Comparison of ENCODE assay signal across 7 cellular contexts in genomic region chr14:65336191-65336591, GRCh38.
A peak's percentile ranks its signal among the peaks of the same experiment; 100 is the strongest.
DNase-seq lines count a peak whose midpoint lies in the region; ATAC-seq and TF ChIP-seq lines count a peak whose summit lies in the region.

No MANE protein-coding gene starts in this region.

- no peak for TF ChIP-seq CTCF in colonic mucosa (IDR thresholded peaks at IDR 0.05)

- ATAC-seq in GM21390 (IDR thresholded peaks at IDR 0.05; ENCODE audit: unreplicated experiment) (peak; percentile 66), GM18517 (IDR thresholded peaks at IDR 0.05; ENCODE audit: unreplicated experiment) (no peak), GM21381 (IDR thresholded peaks at IDR 0.05; ENCODE audit: unreplicated experiment) (no peak)

- intact Hi-C loops in colonic mucosa (cut with DNase I) = no loop called here

- H3K27ac ChIP-seq in colonic mucosa = peak overlapping the region; percentile 73

- no peak overlapping the region for H3K4me3 ChIP-seq in colonic mucosa

- H3K9me3 ChIP-seq in colonic mucosa = no peaks in the 10 kb centered on the region

- no peaks in the 10 kb centered on the region for H3K36me3 ChIP-seq in colonic mucosa

- no peak overlapping the region for H3K9ac ChIP-seq in colonic mucosa (ENCODE audit: low read depth in 2 of 2, low read length in 2 of 2)

- peaks cover 17% of the 10 kb centered on the region for H3K4me1 ChIP-seq in colonic mucosa

- no peaks in the 10 kb centered on the region for H3K27me3 ChIP-seq in colonic mucosa

- DNase-seq in OCI-M1 (lab: John Stamatoyannopoulos, UW) = peak; percentile 15
- no peak for DNase-seq in colonic mucosa
- peak; percentile 33 to 43 for DNase-seq in stimulated activated CD8-positive, alpha-beta memory T cell treated with anti-CD3 and anti-CD28 coated beads, Interleukin-7, amount 100 ng/mL, for 4 hours (ENCODE audit: low read depth in 2 of 2)
- no peak for DNase-seq in A172 (ENCODE audit: low spot score)

Comparison
In these comparisons a context has a peak if more than half of its experiments do, and no peak if none do; other contexts are left out.
1. DNase-seq: peak in OCI-M1 (single experiment) and stimulated activated CD8-positive, alpha-beta memory T cell treated with anti-CD3 and anti-CD28 coated beads, Interleukin-7, amount 100 ng/mL, for 4 hours (2 of 2); none in colonic mucosa (single experiment) and A172 (single experiment).